ENCODE assay signal across 17 cellular contexts in the genomic region with DNA sequence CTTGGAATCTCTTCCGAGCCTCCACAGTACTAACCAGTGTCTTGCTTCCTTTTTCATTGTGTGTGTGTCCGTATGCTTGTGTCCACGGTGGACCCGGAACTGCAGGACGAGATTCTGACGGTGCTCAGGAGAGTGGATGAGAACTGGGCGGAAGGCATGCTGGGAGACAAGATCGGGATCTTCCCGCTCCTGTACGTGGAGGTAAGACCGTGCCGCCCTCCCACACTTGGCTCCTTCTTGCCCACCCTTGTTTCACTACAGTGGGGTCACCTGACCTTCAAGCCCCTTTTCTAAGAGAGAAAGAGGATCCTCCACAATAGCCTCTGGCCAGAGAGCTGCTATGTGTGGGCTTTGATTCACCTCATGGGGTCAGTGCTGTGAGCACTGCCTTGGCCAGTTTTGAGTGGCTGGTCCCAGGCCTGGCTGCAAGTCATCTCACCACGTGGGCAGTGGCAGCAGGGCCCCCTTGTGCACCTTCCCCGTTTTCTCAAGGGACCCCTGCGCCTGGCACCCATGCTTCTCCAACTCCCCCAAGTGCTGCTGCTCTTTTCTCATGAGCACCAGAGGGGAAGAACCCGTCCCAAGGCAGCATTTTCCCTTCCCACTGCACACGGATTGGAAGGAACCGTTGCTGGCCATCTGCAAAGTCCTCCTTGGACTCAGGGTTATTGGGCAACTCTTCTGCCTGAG.
DNase-seq lines count a peak whose midpoint lies in the region; ATAC-seq, FAIRE-seq and TF ChIP-seq lines count a peak whose summit lies in the region.
"Had no signal": no experiment of that assay in that cellular context is flagged by ENCODE, and none has a peak within 500 bp of the region (broad histone marks: within the 10 kb centered on the region; RNA-seq: fewer than 3 reads in every experiment).

No MANE protein-coding gene starts in this region.

- CTCF ChIA-PET in activated B cell treated with CpG ODN at 0.5 μM for 24 hours (lab: Charles Lee): no interaction called here
- CTCF ChIA-PET in H1 (lab: Charles Lee; ENCODE audit: partially characterized antibody): no interaction called here
- CTCF ChIA-PET in CD4-positive, alpha-beta memory T cell (lab: Charles Lee; ENCODE audit: partially characterized antibody): no interaction called here
- CTCF ChIA-PET in PC-9 (lab: Charles Lee): no interaction called here

- no peaks in the 10 kb centered on the region for H3K9me2 ChIP-seq in PC-9 (ENCODE audit: insufficient read depth)

- H3K79me2 ChIP-seq in H1 (ENCODE audit: control insufficient read depth in 1 of 2, insufficient read depth in 2 of 2, low read length in 2 of 2) (no peaks in the 10 kb centered on the region), PC-9 (ENCODE audit: low read depth) (no peaks in the 10 kb centered on the region)

- H4K8ac ChIP-seq in H1 (ENCODE audit: extremely low read depth, insufficient read depth, low read length): peak overlapping the region; percentile 8; the same call in 1 of the 2 replicates
- no peak overlapping the region for H4K8ac ChIP-seq in neuronal stem cell (ENCODE audit: low read depth, low read length)

- H3K14ac ChIP-seq in H1 (ENCODE audit: insufficient read length) (no peak overlapping the region), neuronal stem cell (ENCODE audit: low read length) (no peak overlapping the region)

- H3K36me3 Mint-ChIP-seq in activated B cell treated with CpG ODN at 0.5 μM for 24 hours (ENCODE audit: low read depth): no peaks in the 10 kb centered on the region
- H3K36me3 Mint-ChIP-seq in CD4-positive, alpha-beta memory T cell: no peaks in the 10 kb centered on the region

- POLR2A ChIA-PET in activated B cell treated with CpG ODN at 0.5 μM for 24 hours (lab: Charles Lee): no interaction called here
- POLR2A ChIA-PET in H1 (lab: Charles Lee; ENCODE audit: partially characterized antibody): no interaction called here
- POLR2A ChIA-PET in CD4-positive, alpha-beta memory T cell (lab: Charles Lee; ENCODE audit: partially characterized antibody): no interaction called here
- POLR2A ChIA-PET in PC-9 (lab: Charles Lee; ENCODE audit: unreplicated experiment): no interaction called here

- H2BK15ac ChIP-seq in H1 (ENCODE audit: low read length) (no peak overlapping the region), neuronal stem cell (ENCODE audit: low read length) (no peak overlapping the region)

- TF ChIP-seq RAD21 in H1 (IDR thresholded peaks at IDR 0.05 in 1 of 2, conservative IDR thresholded peaks at IDR 0.05 in 1 of 2; ENCODE audit: low read depth in 2 of 2, low read length in 2 of 2): no peak

- no peaks in the 10 kb centered on the region for H3K23me2 ChIP-seq in H1 (ENCODE audit: low read depth, low read length)

- DNase-seq in activated B cell treated with CpG ODN at 0.5 μM for 24 hours: peak; percentile 4
- peak in 1 of 2 experiments; percentile 24 for DNase-seq in H1 (ENCODE audit: low read depth in 1 of 2, low spot score in 2 of 2)
- no peak for DNase-seq in neuronal stem cell (ENCODE audit: low spot score)
- DNase-seq in upper lobe of right lung: peak; percentile 35
- no peak for DNase-seq in CD4-positive, alpha-beta memory T cell
- no peak for DNase-seq in PC-9
- no peak for DNase-seq in activated CD4-positive, alpha-beta T cell treated with anti-CD3 and anti-CD28 coated beads for 48 hours
- DNase-seq: ACHN; AML-193; DMS153; NCI-H187; NCI-H446 treated with DMSO at 0.1 percent for 48 hours; NK-92 treated with Interleukin-12 subunit alpha and Interleukin-12 subunit beta, amount 100 ng/mL, for 24 hours; OCI-M1 had no signal

- H4K20me1 ChIP-seq in H1 (replicated peaks in 1 of 2; ENCODE audit: control insufficient read depth in 1 of 2, insufficient read depth in 2 of 2, low read length in 2 of 2) (peaks cover 0 to 2% of the 10 kb centered on the region in 2 experiments), PC-9 (ENCODE audit: insufficient read depth) (no peaks in the 10 kb centered on the region)

- H4K5ac ChIP-seq in H1 (ENCODE audit: insufficient read length, low read depth, low read length): no peak overlapping the region

- no peaks in the 10 kb centered on the region for H3F3A ChIP-seq in PC-9 (ENCODE audit: insufficient read depth, low read depth)

- H3K4me3 Mint-ChIP-seq in activated B cell treated with CpG ODN at 0.5 μM for 24 hours: no peak overlapping the region
- H3K4me3 Mint-ChIP-seq in CD4-positive, alpha-beta memory T cell: no peak overlapping the region

- H3K4me1 ChIP-seq in H1 (replicated peaks in 1 of 4; ENCODE audit: control insufficient read depth in 3 of 4, insufficient read depth in 4 of 4, low read length in 3 of 4) (no peaks in the 10 kb centered on the region), neuronal stem cell (ENCODE audit: control insufficient read depth in 2 of 2, insufficient read depth in 1 of 2, low read depth in 1 of 2, low read length in 2 of 2) (peaks cover 4% of the 10 kb centered on the region in 2 donors), upper lobe of right lung (no peaks in the 10 kb centered on the region), PC-9 (replicated peaks; ENCODE audit: insufficient read depth) (peaks cover 9% of the 10 kb centered on the region; the same call in 1 of the 2 replicates)
- no peaks in the 10 kb centered on the region for H3K4me1 ChIP-seq in CD4-positive, alpha-beta memory T cell (ENCODE audit: insufficient read depth, low read length)
- H3K4me1 ChIP-seq: Caco-2 had no signal

- H2AFZ ChIP-seq in H1 (ENCODE audit: low read length): no peak overlapping the region
- no peak overlapping the region for H2AFZ ChIP-seq in neuronal stem cell (ENCODE audit: low read length)
- no peak overlapping the region for H2AFZ ChIP-seq in PC-9

- H3K79me1 ChIP-seq in H1 (ENCODE audit: low read depth, low read length): no peaks in the 10 kb centered on the region
- no peaks in the 10 kb centered on the region for H3K79me1 ChIP-seq in neuronal stem cell (ENCODE audit: low read depth, low read length)

- FAIRE-seq in H1 (lab: Jason Lieb, UNC): no peak
- FAIRE-seq: GM12892 had no signal

- no peak for ATAC-seq in activated B cell treated with CpG ODN at 0.5 μM for 24 hours (ENCODE audit: low read depth)
- no peak for ATAC-seq in upper lobe of right lung

- H4K91ac ChIP-seq in H1 (replicated peaks; ENCODE audit: insufficient read length, low read length) (no peak overlapping the region), neuronal stem cell (ENCODE audit: low read depth, low read length, poor library complexity) (no peak overlapping the region)

- no TSS peak for BruUV-seq in PC-9 (replicated peaks; lab: Mats Ljungman, UMichigan)

- no peak overlapping the region for H3K56ac ChIP-seq in H1 (replicated peaks; ENCODE audit: insufficient read length, low read depth, low read length)

- H3K9ac ChIP-seq in H1 (replicated peaks in 1 of 4; ENCODE audit: extremely low read depth in 1 of 4, low read depth in 3 of 4, low read length in 3 of 4) (no peak overlapping the region), neuronal stem cell (ENCODE audit: low read depth, low read length, poor library complexity) (no peak overlapping the region)

- no peak overlapping the region for H2BK120ac ChIP-seq in H1 (replicated peaks; ENCODE audit: low read depth, low read length)
- H2BK120ac ChIP-seq in neuronal stem cell (ENCODE audit: low read depth, low read length): no peak overlapping the region

- H3K27ac ChIP-seq in H1 (ENCODE audit: low read depth, low read length) (no peak overlapping the region), neuronal stem cell (replicated peaks; ENCODE audit: low read length) (no peak overlapping the region), upper lobe of right lung (no peak overlapping the region), PC-9 (no peak overlapping the region)
- H3K27ac ChIP-seq in CD4-positive, alpha-beta memory T cell (ENCODE audit: low read depth, low read length): no peak overlapping the region
- H3K27ac ChIP-seq: HL-60 had no signal

- no peak overlapping the region for H3K27ac Mint-ChIP-seq in activated B cell treated with CpG ODN at 0.5 μM for 24 hours
- peak overlapping the region in 1 of 7 donors; percentile 61 for H3K27ac Mint-ChIP-seq in CD4-positive, alpha-beta memory T cell

- no peaks in the 10 kb centered on the region for H3K4me1 Mint-ChIP-seq in activated B cell treated with CpG ODN at 0.5 μM for 24 hours
- H3K4me1 Mint-ChIP-seq in CD4-positive, alpha-beta memory T cell: no peaks in the 10 kb centered on the region

- H3K18ac ChIP-seq in H1 (ENCODE audit: extremely low read depth, low read length) (no peak overlapping the region), neuronal stem cell (ENCODE audit: low read length) (peak overlapping the region; percentile 72)

- 90% methylated on average over 18 of the region's 18 CpGs; no CpG with 5 or more reads in 1 of the 2 experiments for WGBS in H1 (ENCODE audit: extremely low coverage in 1 of 2, insufficient coverage in 1 of 2, insufficient read length in 1 of 2, insufficient replicate concordance in 2 of 2, low coverage in 1 of 2, low lambda C conversion rate in 2 of 2, missing lambda C conversion rate in 1 of 2), 2 experiments
- no CpG with 5 or more reads among the region's 18 CpGs for WGBS in neuronal stem cell (ENCODE audit: extremely low coverage in 2 of 2, insufficient read length in 2 of 2, insufficient replicate concordance in 1 of 2), 2 donors

- H3K4me2 ChIP-seq in H1 (ENCODE audit: insufficient read depth in 1 of 2, low read depth in 2 of 2, low read length in 2 of 2): no peak overlapping the region
- H3K4me2 ChIP-seq in neuronal stem cell (ENCODE audit: insufficient read depth, low read length, poor library complexity, severe bottlenecking): no peak overlapping the region
- no peak overlapping the region for H3K4me2 ChIP-seq in PC-9

- TF ChIP-seq EP300 in H1 (IDR thresholded peaks at IDR 0.05; ENCODE audit: borderline replicate concordance in 1 of 2, low read depth in 2 of 2, low read length in 2 of 2): no peak

- H3K4ac ChIP-seq in H1 (replicated peaks; ENCODE audit: insufficient read length, low read depth, low read length): no peak overlapping the region
- no peak overlapping the region for H3K4ac ChIP-seq in neuronal stem cell (ENCODE audit: low read length)

- H2BK12ac ChIP-seq in H1 (ENCODE audit: low read depth, low read length): no peak overlapping the region
- no peak overlapping the region for H2BK12ac ChIP-seq in neuronal stem cell (ENCODE audit: low read length)

- no peaks in the 10 kb centered on the region for H3K27me3 Mint-ChIP-seq in activated B cell treated with CpG ODN at 0.5 μM for 24 hours
- peaks cover 1 to 13% of the 10 kb centered on the region in 2 donors for H3K27me3 Mint-ChIP-seq in CD4-positive, alpha-beta memory T cell

- no peak for TF ChIP-seq CTCF in activated B cell treated with CpG ODN at 0.5 μM for 24 hours (IDR thresholded peaks at IDR 0.05)
- no peak for TF ChIP-seq CTCF in H1 (IDR thresholded peaks at IDR 0.05; ENCODE audit: control extremely low read depth in 1 of 3, insufficient read depth in 1 of 3, low read depth in 1 of 3, low read length in 3 of 3)
- TF ChIP-seq CTCF in upper lobe of right lung (IDR thresholded peaks at IDR 0.05): no peak
- TF ChIP-seq CTCF in PC-9 (conservative IDR thresholded peaks at IDR 0.05): no peak

- no peaks in the 10 kb centered on the region for H3K9me3 Mint-ChIP-seq in activated B cell treated with CpG ODN at 0.5 μM for 24 hours
- no peaks in the 10 kb centered on the region for H3K9me3 Mint-ChIP-seq in CD4-positive, alpha-beta memory T cell

- no peak for TF ChIP-seq POLR2A in H1 (IDR thresholded peaks at IDR 0.05; ENCODE audit: control extremely low read depth in 1 of 2, low read depth in 2 of 2, low read length in 2 of 2)

- H3K36me3 ChIP-seq in H1 (ENCODE audit: control insufficient read depth in 2 of 4, insufficient read depth in 4 of 4, low read length in 3 of 4): no peaks in the 10 kb centered on the region
- no peaks in the 10 kb centered on the region for H3K36me3 ChIP-seq in neuronal stem cell (replicated peaks in 1 of 2; ENCODE audit: control insufficient read depth in 2 of 2, insufficient read depth in 2 of 2, low read length in 2 of 2)
- H3K36me3 ChIP-seq in upper lobe of right lung: peaks cover 7% of the 10 kb centered on the region
- H3K36me3 ChIP-seq in CD4-positive, alpha-beta memory T cell (ENCODE audit: insufficient read depth, low read length): no peaks in the 10 kb centered on the region
- no peaks in the 10 kb centered on the region for H3K36me3 ChIP-seq in PC-9 (ENCODE audit: low read depth)

- no peak overlapping the region for H3K23ac ChIP-seq in H1 (ENCODE audit: insufficient read length)
- H3K23ac ChIP-seq in neuronal stem cell (ENCODE audit: low read depth, low read length, poor library complexity): peak overlapping the region; percentile 75

- H3K4me3 ChIP-seq in H1 (ENCODE audit: extremely low read depth in 1 of 4, insufficient read depth in 2 of 4, low read depth in 3 of 4, low read length in 4 of 4) (no peak overlapping the region), neuronal stem cell (ENCODE audit: low read length in 2 of 2) (no peak overlapping the region), upper lobe of right lung (no peak overlapping the region), PC-9 (no peak overlapping the region)
- H3K4me3 ChIP-seq in CD4-positive, alpha-beta memory T cell (ENCODE audit: low read length in 2 of 2): no peak overlapping the region

- intact Hi-C loops in activated B cell treated with CpG ODN at 0.5 μM for 24 hours (cut with micrococcal nuclease): no loop called here
- intact Hi-C loops in upper lobe of right lung (cut with DNase I): no loop called here
- intact Hi-C loops in CD4-positive, alpha-beta memory T cell (cut with micrococcal nuclease): no loop called here
- intact Hi-C loops in PC-9 (cut with micrococcal nuclease; ENCODE audit: unreplicated experiment): no loop called here

- H3K27me3 ChIP-seq in H1 (replicated peaks in 1 of 4; ENCODE audit: control insufficient read depth in 3 of 4, extremely low read depth in 1 of 4, insufficient read depth in 3 of 4, low read length in 3 of 4): no peaks in the 10 kb centered on the region
- no peaks in the 10 kb centered on the region for H3K27me3 ChIP-seq in neuronal stem cell (ENCODE audit: control insufficient read depth in 3 of 3, insufficient read depth in 3 of 3, low read depth in 1 of 3, low read length in 3 of 3)
- H3K27me3 ChIP-seq in upper lobe of right lung: no peaks in the 10 kb centered on the region
- no peaks in the 10 kb centered on the region for H3K27me3 ChIP-seq in CD4-positive, alpha-beta memory T cell (ENCODE audit: insufficient read depth, low read length)
- no peaks in the 10 kb centered on the region for H3K27me3 ChIP-seq in PC-9 (ENCODE audit: insufficient read depth, low read depth)

- no peak overlapping the region for H2BK5ac ChIP-seq in H1 (ENCODE audit: low read depth, low read length)
- no peak overlapping the region for H2BK5ac ChIP-seq in neuronal stem cell (ENCODE audit: low read length)

- H3K9me3 ChIP-seq in H1 (ENCODE audit: insufficient read depth in 2 of 2, low read depth in 1 of 2, low read length in 1 of 2): no peaks in the 10 kb centered on the region
- H3K9me3 ChIP-seq in neuronal stem cell (replicated peaks in 1 of 2; ENCODE audit: control insufficient read depth in 2 of 2, insufficient read depth in 1 of 2, low read depth in 1 of 2, low read length in 2 of 2): no peaks in the 10 kb centered on the region
- H3K9me3 ChIP-seq in upper lobe of right lung: no peaks in the 10 kb centered on the region
- H3K9me3 ChIP-seq in CD4-positive, alpha-beta memory T cell (ENCODE audit: control insufficient read depth in 1 of 2, low read length in 2 of 2): no peaks in the 10 kb centered on the region
- H3K9me3 ChIP-seq in PC-9 (ENCODE audit: insufficient read depth, low read depth): no peaks in the 10 kb centered on the region
- H3K9me3 ChIP-seq: Caco-2 had no signal

- H2BK20ac ChIP-seq in H1 (ENCODE audit: low read length): no peak overlapping the region

- H2AK5ac ChIP-seq in H1 (ENCODE audit: low read depth, low read length) (no peak overlapping the region), neuronal stem cell (ENCODE audit: low read depth, low read length) (no peak overlapping the region)

Comparison
In these comparisons a context has a peak if more than half of its experiments do, and no peak if none do; other contexts are left out.
1. DNase-seq: peak in activated B cell treated with CpG ODN at 0.5 μM for 24 hours (single experiment) and upper lobe of right lung (single experiment); none in neuronal stem cell (single experiment), CD4-positive, alpha-beta memory T cell (0 of 5), PC-9 (0 of 2) and activated CD4-positive, alpha-beta T cell treated with anti-CD3 and anti-CD28 coated beads for 48 hours (single experiment).